ENCODE assay signal across 15 cellular contexts in genomic region chr21:36004441-36004840, GRCh38.
"Had no signal": no experiment of that assay in that cellular context is flagged by ENCODE, and none has a peak within 500 bp of the region (broad histone marks: within the 10 kb centered on the region; RNA-seq: fewer than 3 reads in every experiment).

No MANE protein-coding gene starts in this region.

- H3K4me1 ChIP-seq: left ventricle myocardium inferior, thyroid gland had no signal

- H3K4me3 Mint-ChIP-seq: activated CD4-positive, alpha-beta memory T cell treated with anti-CD3 and anti-CD28 coated beads for 36 hours; activated naive CD4-positive, alpha-beta T cell treated with anti-CD3 and anti-CD28 coated beads, Interleukin-2, amount 50 U/mL, for 24 hours; activated T-cell treated with anti-CD3 and anti-CD28 coated beads, Interleukin-2, amount 50 U/mL, for 4 hours; endodermal cell; naive thymus-derived CD8-positive, alpha-beta T cell; stimulated activated memory B cell treated with anti-CD40 and anti-IgM and Interleukin-4, amounts not matched to agents 10 μg/mL and 1 μg/mL and 100 μg/mL, for 72 hours had no signal

- H3K4me3 ChIP-seq: dorsolateral prefrontal cortex, left ventricle myocardium inferior, pancreas, thyroid gland had no signal

- H3K36me3 ChIP-seq: left ventricle myocardium inferior, pancreas, thyroid gland had no signal

- ATAC-seq: activated T-cell treated with anti-CD3 and anti-CD28 coated beads, Interleukin-2, amount 50 U/mL, for 4 hours; naive thymus-derived CD8-positive, alpha-beta T cell; pancreas; stimulated activated memory B cell treated with anti-CD40 and anti-IgM and Interleukin-4, amounts not matched to agents 10 μg/mL and 1 μg/mL and 100 μg/mL, for 72 hours had no signal

- H3K9me3 ChIP-seq: left ventricle myocardium inferior, pancreas, thyroid gland had no signal

- H3K9me3 Mint-ChIP-seq: activated CD4-positive, alpha-beta memory T cell treated with anti-CD3 and anti-CD28 coated beads for 36 hours; activated naive CD4-positive, alpha-beta T cell treated with anti-CD3 and anti-CD28 coated beads, Interleukin-2, amount 50 U/mL, for 24 hours; activated T-cell treated with anti-CD3 and anti-CD28 coated beads, Interleukin-2, amount 50 U/mL, for 4 hours; naive thymus-derived CD8-positive, alpha-beta T cell; stimulated activated memory B cell treated with anti-CD40 and anti-IgM and Interleukin-4, amounts not matched to agents 10 μg/mL and 1 μg/mL and 100 μg/mL, for 72 hours had no signal

- H3K36me3 Mint-ChIP-seq: activated CD4-positive, alpha-beta memory T cell treated with anti-CD3 and anti-CD28 coated beads for 36 hours; activated naive CD4-positive, alpha-beta T cell treated with anti-CD3 and anti-CD28 coated beads, Interleukin-2, amount 50 U/mL, for 24 hours; naive thymus-derived CD8-positive, alpha-beta T cell; stimulated activated memory B cell treated with anti-CD40 and anti-IgM and Interleukin-4, amounts not matched to agents 10 μg/mL and 1 μg/mL and 100 μg/mL, for 72 hours had no signal

- DNase-seq: activated CD4-positive, alpha-beta memory T cell treated with anti-CD3 and anti-CD28 coated beads for 36 hours; activated CD4-positive, alpha-beta T cell treated with anti-CD3 and anti-CD28 coated beads for 1 hour; activated effector memory CD4-positive, alpha-beta T cell treated with anti-CD3 and anti-CD28 coated beads, Interleukin-2, amount 50 U/mL, for 16 hours; activated T-cell treated with anti-CD3 and anti-CD28 coated beads, Interleukin-2, amount 50 U/mL, for 4 hours; dorsolateral prefrontal cortex; endodermal cell; glutamatergic neuron; hypothalamus; left ventricle myocardium inferior; naive thymus-derived CD8-positive, alpha-beta T cell; pancreas; T-helper 9 cell; thyroid gland had no signal

- H3K27ac ChIP-seq: dorsolateral prefrontal cortex, left ventricle myocardium inferior, pancreas, thyroid gland had no signal

- FAIRE-seq: pancreas had no signal

- H3K27ac Mint-ChIP-seq: activated CD4-positive, alpha-beta memory T cell treated with anti-CD3 and anti-CD28 coated beads for 36 hours; activated naive CD4-positive, alpha-beta T cell treated with anti-CD3 and anti-CD28 coated beads, Interleukin-2, amount 50 U/mL, for 24 hours; endodermal cell; naive thymus-derived CD8-positive, alpha-beta T cell; stimulated activated memory B cell treated with anti-CD40 and anti-IgM and Interleukin-4, amounts not matched to agents 10 μg/mL and 1 μg/mL and 100 μg/mL, for 72 hours had no signal

- H3K4me1 Mint-ChIP-seq: activated naive CD4-positive, alpha-beta T cell treated with anti-CD3 and anti-CD28 coated beads, Interleukin-2, amount 50 U/mL, for 24 hours; endodermal cell; naive thymus-derived CD8-positive, alpha-beta T cell; stimulated activated memory B cell treated with anti-CD40 and anti-IgM and Interleukin-4, amounts not matched to agents 10 μg/mL and 1 μg/mL and 100 μg/mL, for 72 hours had no signal

- H3K27me3 ChIP-seq: pancreas, thyroid gland had no signal
